Comparison of ENCODE assay signal across 1 cellular context in the genomic region with DNA sequence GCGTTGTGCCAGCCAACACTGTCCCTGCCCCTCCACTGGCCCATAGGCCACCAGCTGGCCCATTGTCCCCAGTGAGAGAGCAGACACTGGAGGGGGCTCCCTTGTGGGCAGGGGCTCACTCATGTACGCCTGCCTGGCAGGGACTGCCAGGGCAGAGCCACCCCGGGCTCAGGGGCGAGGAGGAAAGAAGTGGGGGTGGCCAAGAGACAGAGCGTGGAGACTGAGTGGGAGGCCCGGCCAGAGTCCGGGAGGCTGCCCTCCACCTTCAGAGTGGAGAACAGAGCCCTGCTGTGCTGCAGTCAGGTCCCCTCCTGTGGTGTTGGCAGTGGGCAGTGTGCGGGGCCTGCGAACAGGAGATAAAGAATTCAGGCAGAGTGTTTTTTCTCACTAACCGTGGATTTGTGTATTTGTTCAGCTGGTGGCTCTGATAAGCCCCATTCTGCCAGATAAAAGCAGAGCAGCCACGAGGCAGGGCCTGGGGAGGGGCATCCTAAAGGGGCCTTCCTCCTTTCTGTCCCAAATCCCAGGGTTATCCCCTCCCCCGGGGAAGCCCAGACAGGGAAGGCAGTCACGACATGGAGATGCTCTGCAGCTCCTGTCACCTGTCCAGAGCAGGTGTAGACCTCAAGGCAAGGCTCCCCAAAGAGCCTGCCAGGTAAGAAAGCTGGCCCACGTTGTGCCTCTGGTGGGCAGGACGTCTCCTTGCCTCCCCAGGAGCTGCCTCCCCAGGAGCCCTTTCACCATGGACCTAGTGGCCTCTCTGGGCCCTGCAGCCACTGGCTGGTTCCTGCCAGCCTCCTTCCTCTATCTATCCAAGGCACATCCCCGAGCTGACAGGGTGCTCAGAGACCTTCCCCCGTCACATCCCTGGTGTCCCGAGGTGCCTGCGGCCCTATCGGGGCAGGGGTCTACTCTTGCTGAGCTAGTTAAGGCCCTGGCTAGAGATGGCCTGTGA.
TF ChIP-seq lines count a peak whose summit lies in the region.

No MANE protein-coding gene starts in this region.

TF ChIP-seq in K562, 482 proteins besides CTCF, POLR2A, EP300 and RAD21 (continued from another document and continues in another):
- TF ChIP-seq, protein P1, sequence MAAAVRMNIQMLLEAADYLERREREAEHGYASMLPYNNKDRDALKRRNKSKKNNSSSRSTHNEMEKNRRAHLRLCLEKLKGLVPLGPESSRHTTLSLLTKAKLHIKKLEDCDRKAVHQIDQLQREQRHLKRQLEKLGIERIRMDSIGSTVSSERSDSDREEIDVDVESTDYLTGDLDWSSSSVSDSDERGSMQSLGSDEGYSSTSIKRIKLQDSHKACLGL (CRISPR knock-in tag; IDR thresholded peaks at IDR 0.05; ENCODE audit: borderline replicate concordance, poor library complexity, severe bottlenecking), result no peak
- TF ChIP-seq ZSCAN32 (CRISPR knock-in tag; IDR thresholded peaks at IDR 0.05), result no peak
- no peak for TF ChIP-seq ZNF507 (tag; conservative IDR thresholded peaks at IDR 0.05)
- peak; percentile 97 for TF ChIP-seq POLR2AphosphoS5 (IDR thresholded peaks at IDR 0.05; ENCODE audit: control insufficient read depth, insufficient read depth, low read depth, low read length)
- TF ChIP-seq MBD2 (IDR thresholded peaks at IDR 0.05; ENCODE audit: borderline replicate concordance, low read depth), result peak; percentile 77
- TF ChIP-seq, protein P2, sequence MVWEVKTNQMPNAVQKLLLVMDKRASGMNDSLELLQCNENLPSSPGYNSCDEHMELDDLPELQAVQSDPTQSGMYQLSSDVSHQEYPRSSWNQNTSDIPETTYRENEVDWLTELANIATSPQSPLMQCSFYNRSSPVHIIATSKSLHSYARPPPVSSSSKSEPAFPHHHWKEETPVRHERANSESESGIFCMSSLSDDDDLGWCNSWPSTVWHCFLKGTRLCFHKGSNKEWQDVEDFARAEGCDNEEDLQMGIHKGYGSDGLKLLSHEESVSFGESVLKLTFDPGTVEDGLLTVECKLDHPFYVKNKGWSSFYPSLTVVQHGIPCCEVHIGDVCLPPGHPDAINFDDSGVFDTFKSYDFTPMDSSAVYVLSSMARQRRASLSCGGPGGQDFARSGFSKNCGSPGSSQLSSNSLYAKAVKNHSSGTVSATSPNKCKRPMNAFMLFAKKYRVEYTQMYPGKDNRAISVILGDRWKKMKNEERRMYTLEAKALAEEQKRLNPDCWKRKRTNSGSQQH (CRISPR knock-in tag; IDR thresholded peaks at IDR 0.05), result no peak
- TF ChIP-seq KAT8 (IDR thresholded peaks at IDR 0.05; ENCODE audit: low read depth), result no peak
- no peak for TF ChIP-seq TGIF2 (CRISPR knock-in tag; IDR thresholded peaks at IDR 0.05)
- peak; percentile 58 to 97; a peak in 3 of 4 replicates for TF ChIP-seq HDAC1 (IDR thresholded peaks at IDR 0.05)
- no peak for TF ChIP-seq SMARCB1 (IDR thresholded peaks at IDR 0.05; ENCODE audit: insufficient read length, low read depth)
- TF ChIP-seq ARID1B (IDR thresholded peaks at IDR 0.05), result peak; percentile 100
- peak; percentile 93 for TF ChIP-seq FOXA1 (IDR thresholded peaks at IDR 0.05; ENCODE audit: borderline replicate concordance)
- TF ChIP-seq SMC3 (conservative IDR thresholded peaks at IDR 0.05; ENCODE audit: insufficient read depth, low read depth, low read length), result 0 out of 2 replicates have a peak, but pooled peaks have one; percentile 5
- TF ChIP-seq, protein P3, sequence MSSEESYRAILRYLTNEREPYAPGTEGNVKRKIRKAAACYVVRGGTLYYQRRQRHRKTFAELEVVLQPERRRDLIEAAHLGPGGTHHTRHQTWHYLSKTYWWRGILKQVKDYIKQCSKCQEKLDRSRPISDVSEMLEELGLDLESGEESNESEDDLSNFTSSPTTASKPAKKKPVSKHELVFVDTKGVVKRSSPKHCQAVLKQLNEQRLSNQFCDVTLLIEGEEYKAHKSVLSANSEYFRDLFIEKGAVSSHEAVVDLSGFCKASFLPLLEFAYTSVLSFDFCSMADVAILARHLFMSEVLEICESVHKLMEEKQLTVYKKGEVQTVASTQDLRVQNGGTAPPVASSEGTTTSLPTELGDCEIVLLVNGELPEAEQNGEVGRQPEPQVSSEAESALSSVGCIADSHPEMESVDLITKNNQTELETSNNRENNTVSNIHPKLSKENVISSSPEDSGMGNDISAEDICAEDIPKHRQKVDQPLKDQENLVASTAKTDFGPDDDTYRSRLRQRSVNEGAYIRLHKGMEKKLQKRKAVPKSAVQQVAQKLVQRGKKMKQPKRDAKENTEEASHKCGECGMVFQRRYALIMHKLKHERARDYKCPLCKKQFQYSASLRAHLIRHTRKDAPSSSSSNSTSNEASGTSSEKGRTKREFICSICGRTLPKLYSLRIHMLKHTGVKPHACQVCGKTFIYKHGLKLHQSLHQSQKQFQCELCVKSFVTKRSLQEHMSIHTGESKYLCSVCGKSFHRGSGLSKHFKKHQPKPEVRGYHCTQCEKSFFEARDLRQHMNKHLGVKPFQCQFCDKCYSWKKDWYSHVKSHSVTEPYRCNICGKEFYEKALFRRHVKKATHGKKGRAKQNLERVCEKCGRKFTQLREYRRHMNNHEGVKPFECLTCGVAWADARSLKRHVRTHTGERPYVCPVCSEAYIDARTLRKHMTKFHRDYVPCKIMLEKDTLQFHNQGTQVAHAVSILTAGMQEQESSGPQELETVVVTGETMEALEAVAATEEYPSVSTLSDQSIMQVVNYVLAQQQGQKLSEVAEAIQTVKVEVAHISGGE (CRISPR knock-in tag; IDR thresholded peaks at IDR 0.05), result peak in 1 of 3 experiments; percentile 83; a peak in 2 of 6 replicates
- TF ChIP-seq SMAD3 (CRISPR knock-in tag; conservative IDR thresholded peaks at IDR 0.05), result peak; percentile 84; the same call in 1 of the 2 replicates
- peak; percentile 76 for TF ChIP-seq MEF2D (tag; conservative IDR thresholded peaks at IDR 0.05; ENCODE audit: low read depth)
- TF ChIP-seq SMARCC2 (IDR thresholded peaks at IDR 0.05; ENCODE audit: low read depth), result peak; percentile 97
- TF ChIP-seq PHB2 (IDR thresholded peaks at IDR 0.05; ENCODE audit: low read depth), result peak; percentile 96
- TF ChIP-seq ILF3 (IDR thresholded peaks at IDR 0.05; ENCODE audit: borderline replicate concordance), result no peak; the same call in 1 of the 2 replicates
- TF ChIP-seq CAMTA2 (CRISPR knock-in tag; conservative IDR thresholded peaks at IDR 0.05), result no peak
- TF ChIP-seq NR4A1 (CRISPR knock-in tag; IDR thresholded peaks at IDR 0.05), result peak; percentile 65
- TF ChIP-seq NR4A1 (tag; IDR thresholded peaks at IDR 0.05), result peak; percentile 85
- TF ChIP-seq, protein P4, sequence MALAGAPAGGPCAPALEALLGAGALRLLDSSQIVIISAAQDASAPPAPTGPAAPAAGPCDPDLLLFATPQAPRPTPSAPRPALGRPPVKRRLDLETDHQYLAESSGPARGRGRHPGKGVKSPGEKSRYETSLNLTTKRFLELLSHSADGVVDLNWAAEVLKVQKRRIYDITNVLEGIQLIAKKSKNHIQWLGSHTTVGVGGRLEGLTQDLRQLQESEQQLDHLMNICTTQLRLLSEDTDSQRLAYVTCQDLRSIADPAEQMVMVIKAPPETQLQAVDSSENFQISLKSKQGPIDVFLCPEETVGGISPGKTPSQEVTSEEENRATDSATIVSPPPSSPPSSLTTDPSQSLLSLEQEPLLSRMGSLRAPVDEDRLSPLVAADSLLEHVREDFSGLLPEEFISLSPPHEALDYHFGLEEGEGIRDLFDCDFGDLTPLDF (CRISPR knock-in tag; IDR thresholded peaks at IDR 0.05), result 0 out of 2 replicates have a peak, but pooled peaks have one; percentile 37
- TF ChIP-seq EGR1 (conservative IDR thresholded peaks at IDR 0.05), result peak; percentile 82
- TF ChIP-seq ETV1 (tag; conservative IDR thresholded peaks at IDR 0.05; ENCODE audit: low read depth), result peak; percentile 31; the same call in 1 of the 2 replicates
- TF ChIP-seq, protein P5, sequence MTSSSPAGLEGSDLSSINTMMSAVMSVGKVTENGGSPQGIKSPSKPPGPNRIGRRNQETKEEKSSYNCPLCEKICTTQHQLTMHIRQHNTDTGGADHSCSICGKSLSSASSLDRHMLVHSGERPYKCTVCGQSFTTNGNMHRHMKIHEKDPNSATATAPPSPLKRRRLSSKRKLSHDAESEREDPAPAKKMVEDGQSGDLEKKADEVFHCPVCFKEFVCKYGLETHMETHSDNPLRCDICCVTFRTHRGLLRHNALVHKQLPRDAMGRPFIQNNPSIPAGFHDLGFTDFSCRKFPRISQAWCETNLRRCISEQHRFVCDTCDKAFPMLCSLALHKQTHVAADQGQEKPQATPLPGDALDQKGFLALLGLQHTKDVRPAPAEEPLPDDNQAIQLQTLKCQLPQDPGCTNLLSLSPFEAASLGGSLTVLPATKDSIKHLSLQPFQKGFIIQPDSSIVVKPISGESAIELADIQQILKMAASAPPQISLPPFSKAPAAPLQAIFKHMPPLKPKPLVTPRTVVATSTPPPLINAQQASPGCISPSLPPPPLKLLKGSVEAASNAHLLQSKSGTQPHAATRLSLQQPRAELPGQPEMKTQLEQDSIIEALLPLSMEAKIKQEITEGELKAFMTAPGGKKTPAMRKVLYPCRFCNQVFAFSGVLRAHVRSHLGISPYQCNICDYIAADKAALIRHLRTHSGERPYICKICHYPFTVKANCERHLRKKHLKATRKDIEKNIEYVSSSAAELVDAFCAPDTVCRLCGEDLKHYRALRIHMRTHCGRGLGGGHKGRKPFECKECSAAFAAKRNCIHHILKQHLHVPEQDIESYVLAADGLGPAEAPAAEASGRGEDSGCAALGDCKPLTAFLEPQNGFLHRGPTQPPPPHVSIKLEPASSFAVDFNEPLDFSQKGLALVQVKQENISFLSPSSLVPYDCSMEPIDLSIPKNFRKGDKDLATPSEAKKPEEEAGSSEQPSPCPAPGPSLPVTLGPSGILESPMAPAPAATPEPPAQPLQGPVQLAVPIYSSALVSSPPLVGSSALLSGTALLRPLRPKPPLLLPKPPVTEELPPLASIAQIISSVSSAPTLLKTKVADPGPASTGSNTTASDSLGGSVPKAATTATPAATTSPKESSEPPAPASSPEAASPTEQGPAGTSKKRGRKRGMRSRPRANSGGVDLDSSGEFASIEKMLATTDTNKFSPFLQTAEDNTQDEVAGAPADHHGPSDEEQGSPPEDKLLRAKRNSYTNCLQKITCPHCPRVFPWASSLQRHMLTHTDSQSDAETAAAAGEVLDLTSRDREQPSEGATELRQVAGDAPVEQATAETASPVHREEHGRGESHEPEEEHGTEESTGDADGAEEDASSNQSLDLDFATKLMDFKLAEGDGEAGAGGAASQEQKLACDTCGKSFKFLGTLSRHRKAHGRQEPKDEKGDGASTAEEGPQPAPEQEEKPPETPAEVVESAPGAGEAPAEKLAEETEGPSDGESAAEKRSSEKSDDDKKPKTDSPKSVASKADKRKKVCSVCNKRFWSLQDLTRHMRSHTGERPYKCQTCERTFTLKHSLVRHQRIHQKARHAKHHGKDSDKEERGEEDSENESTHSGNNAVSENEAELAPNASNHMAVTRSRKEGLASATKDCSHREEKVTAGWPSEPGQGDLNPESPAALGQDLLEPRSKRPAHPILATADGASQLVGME (CRISPR knock-in tag; IDR thresholded peaks at IDR 0.05), result no peak
- TF ChIP-seq, protein P6, sequence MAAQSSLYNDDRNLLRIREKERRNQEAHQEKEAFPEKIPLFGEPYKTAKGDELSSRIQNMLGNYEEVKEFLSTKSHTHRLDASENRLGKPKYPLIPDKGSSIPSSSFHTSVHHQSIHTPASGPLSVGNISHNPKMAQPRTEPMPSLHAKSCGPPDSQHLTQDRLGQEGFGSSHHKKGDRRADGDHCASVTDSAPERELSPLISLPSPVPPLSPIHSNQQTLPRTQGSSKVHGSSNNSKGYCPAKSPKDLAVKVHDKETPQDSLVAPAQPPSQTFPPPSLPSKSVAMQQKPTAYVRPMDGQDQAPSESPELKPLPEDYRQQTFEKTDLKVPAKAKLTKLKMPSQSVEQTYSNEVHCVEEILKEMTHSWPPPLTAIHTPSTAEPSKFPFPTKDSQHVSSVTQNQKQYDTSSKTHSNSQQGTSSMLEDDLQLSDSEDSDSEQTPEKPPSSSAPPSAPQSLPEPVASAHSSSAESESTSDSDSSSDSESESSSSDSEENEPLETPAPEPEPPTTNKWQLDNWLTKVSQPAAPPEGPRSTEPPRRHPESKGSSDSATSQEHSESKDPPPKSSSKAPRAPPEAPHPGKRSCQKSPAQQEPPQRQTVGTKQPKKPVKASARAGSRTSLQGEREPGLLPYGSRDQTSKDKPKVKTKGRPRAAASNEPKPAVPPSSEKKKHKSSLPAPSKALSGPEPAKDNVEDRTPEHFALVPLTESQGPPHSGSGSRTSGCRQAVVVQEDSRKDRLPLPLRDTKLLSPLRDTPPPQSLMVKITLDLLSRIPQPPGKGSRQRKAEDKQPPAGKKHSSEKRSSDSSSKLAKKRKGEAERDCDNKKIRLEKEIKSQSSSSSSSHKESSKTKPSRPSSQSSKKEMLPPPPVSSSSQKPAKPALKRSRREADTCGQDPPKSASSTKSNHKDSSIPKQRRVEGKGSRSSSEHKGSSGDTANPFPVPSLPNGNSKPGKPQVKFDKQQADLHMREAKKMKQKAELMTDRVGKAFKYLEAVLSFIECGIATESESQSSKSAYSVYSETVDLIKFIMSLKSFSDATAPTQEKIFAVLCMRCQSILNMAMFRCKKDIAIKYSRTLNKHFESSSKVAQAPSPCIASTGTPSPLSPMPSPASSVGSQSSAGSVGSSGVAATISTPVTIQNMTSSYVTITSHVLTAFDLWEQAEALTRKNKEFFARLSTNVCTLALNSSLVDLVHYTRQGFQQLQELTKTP (IDR thresholded peaks at IDR 0.05; ENCODE audit: low read depth in 1 of 2, partially characterized antibody in 2 of 2), result peak in 1 of 2 experiments; percentile 53
- TF ChIP-seq FOSL1 (tag; conservative IDR thresholded peaks at IDR 0.05), result peak; percentile 78
- TF ChIP-seq, protein P7, sequence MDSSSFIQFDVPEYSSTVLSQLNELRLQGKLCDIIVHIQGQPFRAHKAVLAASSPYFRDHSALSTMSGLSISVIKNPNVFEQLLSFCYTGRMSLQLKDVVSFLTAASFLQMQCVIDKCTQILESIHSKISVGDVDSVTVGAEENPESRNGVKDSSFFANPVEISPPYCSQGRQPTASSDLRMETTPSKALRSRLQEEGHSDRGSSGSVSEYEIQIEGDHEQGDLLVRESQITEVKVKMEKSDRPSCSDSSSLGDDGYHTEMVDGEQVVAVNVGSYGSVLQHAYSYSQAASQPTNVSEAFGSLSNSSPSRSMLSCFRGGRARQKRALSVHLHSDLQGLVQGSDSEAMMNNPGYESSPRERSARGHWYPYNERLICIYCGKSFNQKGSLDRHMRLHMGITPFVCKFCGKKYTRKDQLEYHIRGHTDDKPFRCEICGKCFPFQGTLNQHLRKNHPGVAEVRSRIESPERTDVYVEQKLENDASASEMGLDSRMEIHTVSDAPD (CRISPR knock-in tag; IDR thresholded peaks at IDR 0.05), result no peak
- TF ChIP-seq, protein P8, sequence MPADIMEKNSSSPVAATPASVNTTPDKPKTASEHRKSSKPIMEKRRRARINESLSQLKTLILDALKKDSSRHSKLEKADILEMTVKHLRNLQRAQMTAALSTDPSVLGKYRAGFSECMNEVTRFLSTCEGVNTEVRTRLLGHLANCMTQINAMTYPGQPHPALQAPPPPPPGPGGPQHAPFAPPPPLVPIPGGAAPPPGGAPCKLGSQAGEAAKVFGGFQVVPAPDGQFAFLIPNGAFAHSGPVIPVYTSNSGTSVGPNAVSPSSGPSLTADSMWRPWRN (IDR thresholded peaks at IDR 0.05; ENCODE audit: low read depth), result peak; percentile 100
- TF ChIP-seq, protein P9, sequence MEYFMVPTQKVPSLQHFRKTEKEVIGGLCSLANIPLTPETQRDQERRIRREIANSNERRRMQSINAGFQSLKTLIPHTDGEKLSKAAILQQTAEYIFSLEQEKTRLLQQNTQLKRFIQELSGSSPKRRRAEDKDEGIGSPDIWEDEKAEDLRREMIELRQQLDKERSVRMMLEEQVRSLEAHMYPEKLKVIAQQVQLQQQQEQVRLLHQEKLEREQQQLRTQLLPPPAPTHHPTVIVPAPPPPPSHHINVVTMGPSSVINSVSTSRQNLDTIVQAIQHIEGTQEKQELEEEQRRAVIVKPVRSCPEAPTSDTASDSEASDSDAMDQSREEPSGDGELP (CRISPR knock-in tag; IDR thresholded peaks at IDR 0.05; ENCODE audit: borderline replicate concordance), result peak; percentile 97
- no peak for TF ChIP-seq POLR3A (IDR thresholded peaks at IDR 0.05; ENCODE audit: borderline replicate concordance, extremely low read depth, insufficient read depth, insufficient read length)
- peak; percentile 80 for TF ChIP-seq BHLHE40 (IDR thresholded peaks at IDR 0.05; ENCODE audit: low read length)
- TF ChIP-seq ZNF75A (CRISPR knock-in tag; IDR thresholded peaks at IDR 0.05), result no peak
